ENCODE assay signal across 21 cellular contexts in the genomic region with DNA sequence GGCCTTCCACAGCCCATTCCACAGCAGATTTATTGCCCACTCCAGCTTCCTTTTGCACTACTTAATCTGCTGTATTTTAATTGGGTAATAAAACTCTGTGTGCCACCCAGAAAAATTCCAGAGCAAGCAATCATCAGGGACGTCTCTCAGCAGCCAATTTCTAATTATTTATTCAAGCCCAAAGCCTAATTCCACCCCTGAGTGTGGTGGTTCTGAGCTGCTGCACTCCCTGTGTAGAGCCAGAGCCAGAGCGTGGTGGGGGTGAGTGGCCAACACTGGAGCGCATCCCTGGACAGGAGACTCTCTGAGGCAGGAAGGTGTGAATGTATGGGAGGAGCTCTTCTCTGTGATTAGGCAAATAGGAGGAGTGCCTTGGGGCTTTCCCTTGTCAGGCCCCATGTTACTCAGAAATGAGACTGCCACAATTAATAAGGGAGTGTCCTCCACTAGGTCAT.
A peak's percentile ranks its signal among the peaks of the same experiment; 100 is the strongest.
DNase-seq lines count a peak whose midpoint lies in the region; ATAC-seq and TF ChIP-seq lines count a peak whose summit lies in the region.
"Had no signal": no experiment of that assay in that cellular context is flagged by ENCODE, and none has a peak within 500 bp of the region (broad histone marks: within the 10 kb centered on the region; RNA-seq: fewer than 3 reads in every experiment).

No MANE protein-coding gene starts in this region.

- H3K4me1 ChIP-seq in colonic mucosa: no peaks in the 10 kb centered on the region
- peaks cover 10% of the 10 kb centered on the region for H3K4me1 ChIP-seq in mucosa of descending colon (ENCODE audit: low read depth)
- H3K4me1 ChIP-seq: heart right ventricle, upper lobe of right lung had no signal

- peak; percentile 13 for DNase-seq in AG08395 (ENCODE audit: low spot score)
- DNase-seq in M059J (ENCODE audit: low read depth): peak; percentile 77
- DNase-seq in colonic mucosa: no peak
- DNase-seq in mucosa of descending colon: no peak
- no peak for DNase-seq in DMS79 (lab: John Stamatoyannopoulos, UW)
- DNase-seq in DMS114 treated with DMSO at 0.1 percent for 48 hours (lab: John Stamatoyannopoulos, UW; ENCODE audit: unreplicated experiment): no peak
- DNase-seq in activated CD8-positive, alpha-beta memory T cell treated with anti-CD3 and anti-CD28 coated beads, Interleukin-2, amount 50 U/mL, for 48 hours: no peak
- DNase-seq: activated CD4-positive, alpha-beta T cell treated with anti-CD3 and anti-CD28 coated beads, Interleukin-2, amount 50 U/mL, for 48 hours; activated T-cell treated with anti-CD3 and anti-CD28 coated beads, Interleukin-2, amount 50 U/mL, for 4 hours; brain microvascular endothelial cell; CD8-positive, alpha-beta T cell; dorsolateral prefrontal cortex; H9; heart right ventricle; NCI-H2107; NCI-H774; nucleus accumbens; upper lobe of right lung had no signal

- no peak overlapping the region for H3K9ac ChIP-seq in colonic mucosa (ENCODE audit: low read depth in 2 of 2, low read length in 2 of 2)

- peak overlapping the region; percentile 24 for H3K27ac ChIP-seq in colonic mucosa
- H3K27ac ChIP-seq: brain microvascular endothelial cell, dorsolateral prefrontal cortex, heart right ventricle, upper lobe of right lung had no signal

- H3K9me3 ChIP-seq in colonic mucosa (no peaks in the 10 kb centered on the region), mucosa of descending colon (no peaks in the 10 kb centered on the region)
- H3K9me3 ChIP-seq: heart right ventricle, upper lobe of right lung had no signal

- TF ChIP-seq CTCF in colonic mucosa (IDR thresholded peaks at IDR 0.05): no peak
- no peak for TF ChIP-seq CTCF in mucosa of descending colon (IDR thresholded peaks at IDR 0.05)

- H3K36me3 ChIP-seq in colonic mucosa: no peaks in the 10 kb centered on the region
- no peaks in the 10 kb centered on the region for H3K36me3 ChIP-seq in mucosa of descending colon (ENCODE audit: low read depth)
- H3K36me3 ChIP-seq: brain microvascular endothelial cell, heart right ventricle, upper lobe of right lung had no signal

- no peaks in the 10 kb centered on the region for H3K27me3 ChIP-seq in colonic mucosa
- H3K27me3 ChIP-seq: brain microvascular endothelial cell, heart right ventricle, upper lobe of right lung had no signal

- intact Hi-C loops in colonic mucosa (cut with DNase I) (no loop called here), mucosa of descending colon (cut with DNase I, micrococcal nuclease) (no loop called here)

- TF ChIP-seq POLR2A in GM18505 (IDR thresholded peaks at IDR 0.05; ENCODE audit: borderline replicate concordance, extremely low read depth, insufficient read depth, insufficient read length): no peak

- peak; percentile 68 for ATAC-seq in mucosa of descending colon
- ATAC-seq in GM18505 (IDR thresholded peaks at IDR 0.05; ENCODE audit: unreplicated experiment): no peak
- ATAC-seq: activated T-cell treated with anti-CD3 and anti-CD28 coated beads, Interleukin-2, amount 50 U/mL, for 4 hours; CD8-positive, alpha-beta T cell; heart right ventricle; stimulated activated effector memory CD8-positive, alpha-beta T cell treated with anti-CD3 and anti-CD28 coated beads, Interleukin-12 subunit alpha, Interleukin-12 subunit beta, amount 100 ng/mL, for 72 hours; upper lobe of right lung had no signal

- H3K4me3 ChIP-seq in colonic mucosa: no peak overlapping the region
- no peak overlapping the region for H3K4me3 ChIP-seq in mucosa of descending colon
- H3K4me3 ChIP-seq: dorsolateral prefrontal cortex, heart right ventricle, skin epidermis, upper lobe of right lung had no signal

Comparison
In these comparisons a context has a peak if more than half of its experiments do, and no peak if none do; other contexts are left out.
1. DNase-seq: peak in AG08395 (single experiment) and M059J (single experiment); none in colonic mucosa (single experiment), mucosa of descending colon (0 of 3), DMS79 (single experiment), DMS114 treated with DMSO at 0.1 percent for 48 hours (single experiment) and activated CD8-positive, alpha-beta memory T cell treated with anti-CD3 and anti-CD28 coated beads, Interleukin-2, amount 50 U/mL, for 48 hours (single experiment).